2 cellular contexts compared by ENCODE assay signal in genomic region chr3:13037458-13038117, GRCh38.
A peak's percentile ranks its signal among the peaks of the same experiment; 100 is the strongest.
TF ChIP-seq lines count a peak whose summit lies in the region.

No MANE protein-coding gene starts in this region.

TF ChIP-seq in HepG2, 621 proteins besides CTCF, POLR2A, EP300 and RAD21:
- no peak for TF ChIP-seq ZNF607 (CRISPR knock-in tag; IDR thresholded peaks at IDR 0.05; ENCODE audit: borderline replicate concordance)
- TF ChIP-seq ZFY (CRISPR knock-in tag; IDR thresholded peaks at IDR 0.05) = no peak
- TF ChIP-seq CEBPB (IDR thresholded peaks at IDR 0.05; ENCODE audit: borderline replicate concordance, low read depth, low read length) = peak; percentile 78
TF ChIP-seq in HepG2: peak in this region for 1.

TF ChIP-seq in H1, 55 proteins besides CTCF, POLR2A, EP300 and RAD21:
- TF ChIP-seq CREB1 (IDR thresholded peaks at IDR 0.05) = no peak
- no peak for TF ChIP-seq HDAC6 (IDR thresholded peaks at IDR 0.05; ENCODE audit: low read depth, low read length)
- peak; percentile 67; the same call in 1 of the 2 replicates for TF ChIP-seq CEBPB (IDR thresholded peaks at IDR 0.05; ENCODE audit: low read depth, low read length)
- no peak for TF ChIP-seq SP2 (IDR thresholded peaks at IDR 0.05; ENCODE audit: low read length)
